ENCODE assay signal across 19 cellular contexts in genomic region chr5:100913298-100913697, GRCh38. TPM values are rescaled to one million over a fixed set of nuclear protein-coding genes. Genes with fewer than 3 reads are reported as not detected.
A peak's percentile ranks its signal among the peaks of the same experiment; 100 is the strongest.
DNase-seq lines count a peak whose midpoint lies in the region; ATAC-seq and TF ChIP-seq lines count a peak whose summit lies in the region.
"Had no signal": no experiment of that assay in that cellular context is flagged by ENCODE, and none has a peak within 500 bp of the region (broad histone marks: within the 10 kb centered on the region; RNA-seq: fewer than 3 reads in every experiment).

No MANE protein-coding gene starts in this region.

- ATAC-seq in activated CD8-positive, alpha-beta memory T cell treated with anti-CD3 and anti-CD28 coated beads, Interleukin-2, amount 10 ng/mL, durations not matched to agents 7 days and 5 days, result peak; percentile 20
- ATAC-seq in GM18868 (IDR thresholded peaks at IDR 0.05; ENCODE audit: unreplicated experiment) (peak; percentile 32), HG02973 (IDR thresholded peaks at IDR 0.05; ENCODE audit: unreplicated experiment) (peak; percentile 50), HG02763 (IDR thresholded peaks at IDR 0.05; ENCODE audit: unreplicated experiment) (no peak)
- ATAC-seq: Panc1 had no signal

- no peak overlapping the region for H3K4me3 ChIP-seq in osteoblast (ENCODE audit: insufficient read depth, low read length)

- no peak overlapping the region for H3K4me3 Mint-ChIP-seq in activated CD8-positive, alpha-beta memory T cell treated with anti-CD3 and anti-CD28 coated beads, Interleukin-2, amount 10 ng/mL, durations not matched to agents 7 days and 5 days
- no peak overlapping the region for H3K4me3 Mint-ChIP-seq in immature natural killer cell
- H3K4me3 Mint-ChIP-seq: CD4-positive, CD25-positive, alpha-beta regulatory T cell had no signal

- H3K4me1 Mint-ChIP-seq in activated CD8-positive, alpha-beta memory T cell treated with anti-CD3 and anti-CD28 coated beads, Interleukin-2, amount 10 ng/mL, durations not matched to agents 7 days and 5 days, result peaks cover 28% of the 10 kb centered on the region
- no peaks in the 10 kb centered on the region for H3K4me1 Mint-ChIP-seq in immature natural killer cell

- no peaks in the 10 kb centered on the region for H3K4me1 ChIP-seq in osteoblast (ENCODE audit: insufficient read depth, low read length)
- H3K4me1 ChIP-seq: BE2C had no signal

- no peaks in the 10 kb centered on the region for H3K27me3 Mint-ChIP-seq in activated CD8-positive, alpha-beta memory T cell treated with anti-CD3 and anti-CD28 coated beads, Interleukin-2, amount 10 ng/mL, durations not matched to agents 7 days and 5 days
- H3K27me3 Mint-ChIP-seq in immature natural killer cell (ENCODE audit: low read depth in 3 of 3), result no peaks in the 10 kb centered on the region
- H3K27me3 Mint-ChIP-seq: CD4-positive, CD25-positive, alpha-beta regulatory T cell had no signal

- H2AFZ ChIP-seq in osteoblast (ENCODE audit: low read length), result no peak overlapping the region

- H3K9me3 ChIP-seq in osteoblast (ENCODE audit: low read depth, low read length), result no peaks in the 10 kb centered on the region
- H3K9me3 ChIP-seq: BE2C had no signal

- H3K79me2 ChIP-seq in osteoblast (ENCODE audit: insufficient read depth, low read length), result no peaks in the 10 kb centered on the region

- H3K27ac Mint-ChIP-seq in activated CD8-positive, alpha-beta memory T cell treated with anti-CD3 and anti-CD28 coated beads, Interleukin-2, amount 10 ng/mL, durations not matched to agents 7 days and 5 days, result no peak overlapping the region
- no peak overlapping the region for H3K27ac Mint-ChIP-seq in immature natural killer cell

- CTCF ChIA-PET in activated CD8-positive, alpha-beta memory T cell treated with anti-CD3 and anti-CD28 coated beads, Interleukin-2, amount 10 ng/mL, durations not matched to agents 7 days and 5 days (lab: Charles Lee), result no interaction called here

- H3K36me3 Mint-ChIP-seq in activated CD8-positive, alpha-beta memory T cell treated with anti-CD3 and anti-CD28 coated beads, Interleukin-2, amount 10 ng/mL, durations not matched to agents 7 days and 5 days, result peaks cover 51% of the 10 kb centered on the region
- H3K36me3 Mint-ChIP-seq in immature natural killer cell, result peaks cover 0 to 6% (median 4%) of the 10 kb centered on the region in 3 donors
- H3K36me3 Mint-ChIP-seq: CD4-positive, CD25-positive, alpha-beta regulatory T cell had no signal

- no peak for TF ChIP-seq CTCF in osteoblast (IDR thresholded peaks at IDR 0.05; ENCODE audit: extremely low read depth, low read depth, low read length)

- H3K4me2 ChIP-seq in osteoblast (ENCODE audit: insufficient read depth, low read length), result no peak overlapping the region
- H3K4me2 ChIP-seq: KMS-11 had no signal

- no peak for DNase-seq in activated CD8-positive, alpha-beta memory T cell treated with anti-CD3 and anti-CD28 coated beads, Interleukin-2, amount 10 ng/mL, durations not matched to agents 7 days and 5 days
- no peak for DNase-seq in activated CD8-positive, alpha-beta memory T cell treated with anti-CD3 and anti-CD28 coated beads for 24 hours
- peak; percentile 15 for DNase-seq in osteoblast (ENCODE audit: insufficient read length, low spot score, missing footprints)
- DNase-seq in immature natural killer cell, result no peak
- DNase-seq: BE2C; CD4-positive, CD25-positive, alpha-beta regulatory T cell; EL; GF-D8; NCI-H1092 treated with DMSO at 0.1 percent for 48 hours; NCI-H2081; NCI-H2171; NCI-H524 treated with DMSO at 0.1 percent for 48 hours; NCI-H82; SIG-M5 had no signal

- no peaks in the 10 kb centered on the region for H3K36me3 ChIP-seq in osteoblast (ENCODE audit: insufficient read depth, low read length)
- H3K36me3 ChIP-seq: BE2C had no signal

- no peaks in the 10 kb centered on the region for H4K20me1 ChIP-seq in osteoblast (ENCODE audit: insufficient read depth, low read length)

- no peaks in the 10 kb centered on the region for H3K9me3 Mint-ChIP-seq in activated CD8-positive, alpha-beta memory T cell treated with anti-CD3 and anti-CD28 coated beads, Interleukin-2, amount 10 ng/mL, durations not matched to agents 7 days and 5 days (ENCODE audit: low read depth)
- H3K9me3 Mint-ChIP-seq in immature natural killer cell, result peaks cover 0 to 3% (median 0%) of the 10 kb centered on the region in 6 donors

- no peak overlapping the region for H3K27ac ChIP-seq in osteoblast (ENCODE audit: low read depth, low read length)
- H3K27ac ChIP-seq: KMS-11 had no signal

- H3K27me3 ChIP-seq in osteoblast (ENCODE audit: insufficient read depth, low read length), result no peaks in the 10 kb centered on the region
- H3K27me3 ChIP-seq: BE2C had no signal

RNA-seq across cellular contexts. Expression of gene ST8SIA4, which starts 10.2 kb away (rescaled TPM):
- 10 to 100 TPM; 53.3 to 59.3 TPM for total RNA-seq in activated CD8-positive, alpha-beta memory T cell treated with anti-CD3 and anti-CD28 coated beads, Interleukin-2, amount 10 ng/mL, durations not matched to agents 7 days and 5 days
- 1.4 and 1.8 TPM in 2 replicates for total RNA-seq in osteoblast
- 10 to 100 TPM; 15.7 to 19.9 (median 19.2) TPM for polyA plus RNA-seq in immature natural killer cell

Comparison
In these comparisons a context has a peak if more than half of its experiments do, and no peak if none do; other contexts are left out.
1. RNA of gene ST8SIA4, which starts 10.2 kb away (total RNA-seq): 53.3 to 59.3 TPM in activated CD8-positive, alpha-beta memory T cell treated with anti-CD3 and anti-CD28 coated beads, Interleukin-2, amount 10 ng/mL, durations not matched to agents 7 days and 5 days; 1.4 to 1.8 TPM in osteoblast; every median in the first group is over 10 times any median in the second.